Comparison of ENCODE assay signal across 1 cellular context in genomic region chr11:3797329-3798090, GRCh38.
TF ChIP-seq lines count a peak whose summit lies in the region.

Gene NUP98, minus strand, starts transcription at chr11:3797554. Its CDS starts 15,437 bp downstream, at chr11:3782117.

TF ChIP-seq in HepG2, 621 proteins besides CTCF, POLR2A, EP300 and RAD21 (continued from another document and continues in another):
- TF ChIP-seq IRF1 (CRISPR knock-in tag; IDR thresholded peaks at IDR 0.05; ENCODE audit: low read depth), result no peak
- TF ChIP-seq ZNF605 (CRISPR knock-in tag; IDR thresholded peaks at IDR 0.05), result peak; percentile 41
- TF ChIP-seq MYNN (CRISPR knock-in tag; IDR thresholded peaks at IDR 0.05; ENCODE audit: low read depth), result peak; percentile 44; the same call in 1 of the 2 replicates
- TF ChIP-seq ZNF556 (CRISPR knock-in tag; IDR thresholded peaks at IDR 0.05; ENCODE audit: borderline replicate concordance), result peak; percentile 75; the same call in 1 of the 2 replicates
- peak; percentile 52; the same call in 1 of the 2 replicates for TF ChIP-seq FOXA3 (CRISPR knock-in tag; IDR thresholded peaks at IDR 0.05)
- peak; percentile 55 for TF ChIP-seq GATAD1 (CRISPR knock-in tag; IDR thresholded peaks at IDR 0.05)
- peak; percentile 97 for TF ChIP-seq ZNF256 (CRISPR knock-in tag; conservative IDR thresholded peaks at IDR 0.05)
- TF ChIP-seq ZMYM4 (CRISPR knock-in tag; IDR thresholded peaks at IDR 0.05), result peak; percentile 91
- no peak for TF ChIP-seq ARID3A (IDR thresholded peaks at IDR 0.05; ENCODE audit: low read depth, low read length)
- TF ChIP-seq RARG (CRISPR knock-in tag; IDR thresholded peaks at IDR 0.05; ENCODE audit: low read depth), result no peak; the same call in 1 of the 2 replicates
- no peak for TF ChIP-seq ZNF3 (CRISPR knock-in tag; IDR thresholded peaks at IDR 0.05)
- no peak for TF ChIP-seq PAF1 (CRISPR knock-in tag; IDR thresholded peaks at IDR 0.05)
- TF ChIP-seq TARDBP (CRISPR knock-in tag; IDR thresholded peaks at IDR 0.05), result peak; percentile 96
- TF ChIP-seq TP53 (CRISPR knock-in tag; conservative IDR thresholded peaks at IDR 0.05), result no peak; the same call in 1 of the 2 replicates
- no peak for TF ChIP-seq ZNF292 (CRISPR knock-in tag; IDR thresholded peaks at IDR 0.05; ENCODE audit: borderline replicate concordance, low read depth)
- TF ChIP-seq ZNF124 (CRISPR knock-in tag; IDR thresholded peaks at IDR 0.05), result peak; percentile 75; the same call in 1 of the 2 replicates
- TF ChIP-seq ZNF83 (CRISPR knock-in tag; IDR thresholded peaks at IDR 0.05; ENCODE audit: borderline replicate concordance), result no peak
- TF ChIP-seq TGIF2 (CRISPR knock-in tag; IDR thresholded peaks at IDR 0.05), result peak; percentile 48; the same call in 1 of the 2 replicates
- no peak; the same call in 1 of the 2 replicates for TF ChIP-seq GZF1 (CRISPR knock-in tag; IDR thresholded peaks at IDR 0.05)
- TF ChIP-seq HNF1A (IDR thresholded peaks at IDR 0.05; ENCODE audit: low read depth), result no peak
- TF ChIP-seq HNF1A (CRISPR knock-in tag; IDR thresholded peaks at IDR 0.05; ENCODE audit: borderline replicate concordance), result peak; percentile 62; the same call in 1 of the 2 replicates
- TF ChIP-seq THRA (CRISPR knock-in tag; IDR thresholded peaks at IDR 0.05; ENCODE audit: borderline replicate concordance), result no peak
- no peak for TF ChIP-seq SUZ12 (IDR thresholded peaks at IDR 0.05; ENCODE audit: low read depth, low read length)
- no peak for TF ChIP-seq ZNF383 (CRISPR knock-in tag; IDR thresholded peaks at IDR 0.05; ENCODE audit: borderline replicate concordance)
- no peak; the same call in 1 of the 2 replicates for TF ChIP-seq KLF12 (CRISPR knock-in tag; IDR thresholded peaks at IDR 0.05; ENCODE audit: borderline replicate concordance)
- no peak for TF ChIP-seq HNRNPUL1 (IDR thresholded peaks at IDR 0.05; ENCODE audit: low read depth, low read length)
- TF ChIP-seq SIX1 (CRISPR knock-in tag; IDR thresholded peaks at IDR 0.05; ENCODE audit: borderline replicate concordance), result no peak
- peak; percentile 85; the same call in 1 of the 2 replicates for TF ChIP-seq ZNF766 (CRISPR knock-in tag; IDR thresholded peaks at IDR 0.05; ENCODE audit: borderline replicate concordance)
- no peak for TF ChIP-seq SYNCRIP (IDR thresholded peaks at IDR 0.05; ENCODE audit: insufficient read depth, low read depth, low read length)
- peak; percentile 55; the same call in 1 of the 2 replicates for TF ChIP-seq TSC22D2 (CRISPR knock-in tag; IDR thresholded peaks at IDR 0.05; ENCODE audit: borderline replicate concordance)
- no peak for TF ChIP-seq ZNF589 (CRISPR knock-in tag; conservative IDR thresholded peaks at IDR 0.05)
- TF ChIP-seq ZNF136 (CRISPR knock-in tag; IDR thresholded peaks at IDR 0.05; ENCODE audit: low read depth), result 0 out of 2 replicates have a peak, but pooled peaks have one; percentile 25
- peak; percentile 87 for TF ChIP-seq RBM39 (IDR thresholded peaks at IDR 0.05; ENCODE audit: low read depth, low read length, poor library complexity, severe bottlenecking)
- TF ChIP-seq GPBP1L1 (CRISPR knock-in tag; IDR thresholded peaks at IDR 0.05), result no peak
- peak; percentile 85 for TF ChIP-seq NR0B2 (CRISPR knock-in tag; IDR thresholded peaks at IDR 0.05)
- TF ChIP-seq MBD4 (IDR thresholded peaks at IDR 0.05; ENCODE audit: borderline replicate concordance, low read length), result no peak
- no peak for TF ChIP-seq ZNF260 (CRISPR knock-in tag; IDR thresholded peaks at IDR 0.05; ENCODE audit: borderline replicate concordance, low read depth)
- TF ChIP-seq FLYWCH1 (CRISPR knock-in tag; IDR thresholded peaks at IDR 0.05), result no peak
- peak; percentile 41 for TF ChIP-seq AGO2 (optimal IDR thresholded peaks at IDR 0.05; ENCODE audit: low read depth, low read length)
- no peak; the same call in 1 of the 2 replicates for TF ChIP-seq ELK4 (CRISPR knock-in tag; IDR thresholded peaks at IDR 0.05; ENCODE audit: borderline replicate concordance)
- peak; percentile 95; the same call in 1 of the 2 replicates for TF ChIP-seq AHR (CRISPR knock-in tag; IDR thresholded peaks at IDR 0.05)
- TF ChIP-seq MBNL3 (CRISPR knock-in tag; conservative IDR thresholded peaks at IDR 0.05), result no peak
- TF ChIP-seq FOXC1 (CRISPR knock-in tag; IDR thresholded peaks at IDR 0.05; ENCODE audit: borderline replicate concordance), result peak; percentile 91
- TF ChIP-seq PREB (CRISPR knock-in tag; IDR thresholded peaks at IDR 0.05), result no peak
- no peak for TF ChIP-seq TBL1XR1 (IDR thresholded peaks at IDR 0.05; ENCODE audit: borderline replicate concordance, low read length, partially characterized antibody)
- TF ChIP-seq ZNF841 (CRISPR knock-in tag; IDR thresholded peaks at IDR 0.05; ENCODE audit: borderline replicate concordance), result no peak
- TF ChIP-seq SRSF1 (optimal IDR thresholded peaks at IDR 0.05; ENCODE audit: low read depth, low read length), result no peak
- no peak; the same call in 1 of the 2 replicates for TF ChIP-seq ZNF776 (CRISPR knock-in tag; IDR thresholded peaks at IDR 0.05)
- TF ChIP-seq ZNF468 (CRISPR knock-in tag; IDR thresholded peaks at IDR 0.05), result no peak
- TF ChIP-seq ZBTB3 (CRISPR knock-in tag; IDR thresholded peaks at IDR 0.05; ENCODE audit: borderline replicate concordance, low read depth), result no peak
- no peak for TF ChIP-seq CHD4 (IDR thresholded peaks at IDR 0.05; ENCODE audit: borderline replicate concordance, low read length)
- TF ChIP-seq ZNF530 (CRISPR knock-in tag; IDR thresholded peaks at IDR 0.05; ENCODE audit: low read depth), result no peak
- TF ChIP-seq ZNF354B (CRISPR knock-in tag; IDR thresholded peaks at IDR 0.05), result peak; percentile 85; the same call in 1 of the 2 replicates
- peak; percentile 83; the same call in 1 of the 2 replicates for TF ChIP-seq MAZ (IDR thresholded peaks at IDR 0.05; ENCODE audit: borderline replicate concordance, low read depth, low read length)
- peak; percentile 88; the same call in 1 of the 2 replicates for TF ChIP-seq MAZ (CRISPR knock-in tag; IDR thresholded peaks at IDR 0.05; ENCODE audit: low read depth)
- TF ChIP-seq ZGPAT (CRISPR knock-in tag; IDR thresholded peaks at IDR 0.05), result peak; percentile 79
- TF ChIP-seq HES4 (CRISPR knock-in tag; IDR thresholded peaks at IDR 0.05; ENCODE audit: borderline replicate concordance), result peak; percentile 62; the same call in 1 of the 2 replicates
